34 cellular contexts compared by ENCODE assay signal in genomic region chr15:66036859-66037258, GRCh38.
"Had no signal": no experiment of that assay in that cellular context is flagged by ENCODE, and none has a peak within 500 bp of the region (broad histone marks: within the 10 kb centered on the region; RNA-seq: fewer than 3 reads in every experiment).

No MANE protein-coding gene starts in this region.

- H3K4me1 ChIP-seq: ascending aorta, breast epithelium, gastrocnemius medialis, heart left ventricle had no signal

- H3K36me3 ChIP-seq: ascending aorta, breast epithelium, cardiac muscle cell, esophagus muscularis mucosa, gastrocnemius medialis, heart left ventricle, WERI-Rb-1 had no signal

- H3K27ac ChIP-seq: ascending aorta, breast epithelium, cardiac muscle cell, esophagus muscularis mucosa, foreskin keratinocyte, gastrocnemius medialis, heart left ventricle, WERI-Rb-1 had no signal

- H3K27me3 ChIP-seq: ascending aorta, cardiac muscle cell, foreskin keratinocyte had no signal

- H3K4me3 ChIP-seq: ascending aorta, breast epithelium, cardiac muscle cell, esophagus muscularis mucosa, gastrocnemius medialis, heart left ventricle had no signal

- H3K27ac Mint-ChIP-seq: activated B cell treated with CpG ODN at 0.5 μM for 24 hours; activated CD8-positive, alpha-beta T cell treated with anti-CD3 and anti-CD28 coated beads for 36 hours; activated naive CD4-positive, alpha-beta T cell treated with anti-CD3 and anti-CD28 coated beads, Interleukin-2, amount 10 ng/mL, durations not matched to agents 7 days and 5 days; activated naive CD4-positive, alpha-beta T cell treated with anti-CD3 and anti-CD28 coated beads, Interleukin-2, amount 50 U/mL, for 72 hours; activated naive CD8-positive, alpha-beta T cell treated with anti-CD3 and anti-CD28 coated beads, Interleukin-2, amount 10 ng/mL, durations not matched to agents 7 days and 5 days; activated T-helper 2 cell treated with anti-CD3 and anti-CD28 coated beads, Interferon-gamma antibody, Interleukin-2, Interleukin-4, amounts not matched to agents 10 μg/mL and 5 μg/mL and 100 μg/mL, durations not matched to agents 14 hours and 24 hours and 36 hours; T-helper 17 cell; T-helper 2 cell treated with Interferon-gamma antibody and Interleukin-4, amounts not matched to agents 5 μg/mL and 100 μg/mL, for 36 hours had no signal

- DNase-seq: activated B cell treated with CpG ODN at 0.5 μM for 24 hours; activated CD4-positive, alpha-beta T cell treated with anti-CD3 and anti-CD28 coated beads for 48 hours; activated CD4-positive, alpha-beta T cell treated with anti-CD3 and anti-CD28 coated beads, Interleukin-2, amount 50 U/mL, for 1 hour; activated CD4-positive, alpha-beta T cell treated with anti-CD3 and anti-CD28 coated beads, Interleukin-2, amount 50 U/mL, for 48 hours; activated CD8-positive, alpha-beta memory T cell treated with anti-CD3 and anti-CD28 coated beads for 24 hours; activated CD8-positive, alpha-beta T cell treated with anti-CD3 and anti-CD28 coated beads for 36 hours; activated gamma-delta T cell; activated naive CD4-positive, alpha-beta T cell; activated naive CD4-positive, alpha-beta T cell treated with anti-CD3 and anti-CD28 coated beads, Interleukin-2, amount 10 ng/mL, durations not matched to agents 7 days and 5 days; activated naive CD8-positive, alpha-beta T cell treated with anti-CD3 and anti-CD28 coated beads, Interleukin-2, amount 10 ng/mL, durations not matched to agents 7 days and 5 days; activated T-cell treated with anti-CD3 and anti-CD28 coated beads, Interleukin-2, amount 50 U/mL, for 4 hours; central memory CD4-positive, alpha-beta T cell; cortex of kidney; dermis blood vessel endothelial cell; effector CD8-positive, alpha-beta T cell; erythroblast; foreskin keratinocyte; gastrocnemius medialis; glutamatergic neuron; heart left ventricle; T-helper 1 cell; T-helper 17 cell; T1000; WERI-Rb-1 had no signal

- H3K4me3 Mint-ChIP-seq: activated B cell treated with CpG ODN at 0.5 μM for 24 hours; activated CD8-positive, alpha-beta T cell treated with anti-CD3 and anti-CD28 coated beads for 36 hours; activated naive CD4-positive, alpha-beta T cell treated with anti-CD3 and anti-CD28 coated beads, Interleukin-2, amount 10 ng/mL, durations not matched to agents 7 days and 5 days; activated naive CD8-positive, alpha-beta T cell treated with anti-CD3 and anti-CD28 coated beads, Interleukin-2, amount 10 ng/mL, durations not matched to agents 7 days and 5 days; activated T-cell treated with anti-CD3 and anti-CD28 coated beads, Interleukin-2, amount 50 U/mL, for 4 hours; brain; T-helper 17 cell; T-helper 2 cell treated with Interferon-gamma antibody and Interleukin-4, amounts not matched to agents 5 μg/mL and 100 μg/mL, for 36 hours had no signal

- FAIRE-seq: colon had no signal

- ATAC-seq: activated CD4-positive, CD25-positive, alpha-beta regulatory T cell treated with anti-CD3 and anti-CD28 coated beads, Interleukin-2, amount 50 U/mL, for 24 hours; activated CD8-positive, alpha-beta T cell treated with anti-CD3 and anti-CD28 coated beads for 36 hours; activated naive CD4-positive, alpha-beta T cell treated with anti-CD3 and anti-CD28 coated beads, Interleukin-2, amount 50 U/mL, for 72 hours; activated T-cell treated with anti-CD3 and anti-CD28 coated beads, Interleukin-2, amount 50 U/mL, for 4 hours; foreskin keratinocyte; gastrocnemius medialis; heart left ventricle; T-helper 17 cell had no signal

- H3K9me3 Mint-ChIP-seq: activated naive CD4-positive, alpha-beta T cell treated with anti-CD3 and anti-CD28 coated beads, Interleukin-2, amount 10 ng/mL, durations not matched to agents 7 days and 5 days; activated T-helper 2 cell treated with anti-CD3 and anti-CD28 coated beads, Interferon-gamma antibody, Interleukin-2, Interleukin-4, amounts not matched to agents 10 μg/mL and 5 μg/mL and 100 μg/mL, durations not matched to agents 14 hours and 24 hours and 36 hours had no signal

- H3K9me3 ChIP-seq: esophagus muscularis mucosa, gastrocnemius medialis had no signal

- H3K4me1 Mint-ChIP-seq: activated B cell treated with CpG ODN at 0.5 μM for 24 hours; activated naive CD4-positive, alpha-beta T cell treated with anti-CD3 and anti-CD28 coated beads, Interleukin-2, amount 10 ng/mL, durations not matched to agents 7 days and 5 days; activated naive CD8-positive, alpha-beta T cell treated with anti-CD3 and anti-CD28 coated beads, Interleukin-2, amount 10 ng/mL, durations not matched to agents 7 days and 5 days; T-helper 17 cell had no signal

- H3K36me3 Mint-ChIP-seq: activated naive CD4-positive, alpha-beta T cell treated with anti-CD3 and anti-CD28 coated beads, Interleukin-2, amount 10 ng/mL, durations not matched to agents 7 days and 5 days; brain had no signal
